15 cellular contexts compared by ENCODE assay signal in the genomic region with DNA sequence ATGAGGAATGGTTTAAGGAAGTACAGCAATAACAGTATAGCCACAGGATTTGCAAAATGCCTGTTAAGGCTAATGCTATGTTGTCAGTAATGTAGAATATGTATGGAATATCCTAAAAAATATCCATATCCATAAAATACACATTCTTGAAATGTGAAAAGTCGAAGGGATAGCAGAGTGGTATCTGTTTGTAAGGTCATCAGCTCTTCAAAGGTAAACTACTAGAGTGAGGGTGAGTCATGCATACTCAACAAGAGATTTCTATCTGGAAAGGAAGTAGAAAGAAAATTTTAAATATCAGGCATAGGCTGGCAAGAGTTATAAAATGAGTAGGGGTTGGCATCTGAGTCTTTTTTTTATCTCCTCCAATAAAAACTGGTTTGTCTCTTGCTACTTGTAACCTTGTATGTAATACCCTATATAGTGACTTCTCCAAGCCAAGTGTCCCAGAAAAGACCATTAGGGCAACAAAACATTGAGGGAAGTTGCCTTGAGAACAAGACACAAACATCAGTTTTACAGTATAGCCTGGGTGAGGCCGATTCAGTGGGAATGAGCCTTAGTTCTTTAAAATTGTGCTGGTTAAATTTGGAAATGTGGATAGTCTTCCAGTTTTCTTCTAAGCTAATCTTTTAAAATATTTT.
DNase-seq lines count a peak whose midpoint lies in the region; ATAC-seq and TF ChIP-seq lines count a peak whose summit lies in the region.
"Had no signal": no experiment of that assay in that cellular context is flagged by ENCODE, and none has a peak within 500 bp of the region (broad histone marks: within the 10 kb centered on the region; RNA-seq: fewer than 3 reads in every experiment).

No MANE protein-coding gene starts in this region.

- H2AFZ ChIP-seq in PC-9, result 0 out of 2 replicates have a peak overlapping the region, but pooled peaks have one; percentile 11

- H2BK15ac ChIP-seq in mesendoderm (replicated peaks; ENCODE audit: low read depth), result no peak overlapping the region

- CTCF ChIA-PET in PC-9 (lab: Charles Lee), result interaction anchor here (0.5 to 0.6 kb wide), 2 partner anchors 9 to 55 kb away, joined by 3 to 4 read pairs; no protein-coding TSS in a partner anchor

- no peaks in the 10 kb centered on the region for H3K4me1 Mint-ChIP-seq in activated T-cell treated with anti-CD3 and anti-CD28 coated beads, Interleukin-2, amount 50 U/mL, for 4 hours (ENCODE audit: low read depth)
- H3K4me1 Mint-ChIP-seq: CD14-positive monocyte had no signal

- H3K9ac ChIP-seq in mesendoderm (ENCODE audit: low read length), result no peak overlapping the region

- TF ChIP-seq CTCF in PC-9 (conservative IDR thresholded peaks at IDR 0.05), result no peak

- H3F3A ChIP-seq in PC-9 (ENCODE audit: insufficient read depth, low read depth), result no peaks in the 10 kb centered on the region

- DNase-seq in Right ventricle myocardium superior (no peak), cardiac septum (ENCODE audit: low spot score) (no peak), EL (peak; percentile 4), PC-9 (peak; percentile 4 to 71), mesendoderm (peak; percentile 70), NAMALWA (ENCODE audit: low spot score) (no peak)
- no peak for DNase-seq in effector CD8-positive, alpha-beta T cell (lab: John Stamatoyannopoulos, UW)
- DNase-seq in activated T-cell treated with anti-CD3 and anti-CD28 coated beads, Interleukin-2, amount 50 U/mL, for 4 hours, result no peak
- DNase-seq: Caco-2, Kasumi-1, NCI-H1048, NCI-H2107, NCI-H446 had no signal

- POLR2A ChIA-PET in PC-9 (lab: Charles Lee; ENCODE audit: unreplicated experiment), result interaction anchor here (0.7 kb wide), 1 partner anchor 8 kb away, joined by 8 read pairs; no protein-coding TSS in a partner anchor

- H3K9me2 ChIP-seq in PC-9 (ENCODE audit: insufficient read depth), result peaks cover 8% of the 10 kb centered on the region; the same call in 1 of the 2 replicates

- H3K79me2 ChIP-seq in PC-9 (ENCODE audit: low read depth), result no peaks in the 10 kb centered on the region
- no peaks in the 10 kb centered on the region for H3K79me2 ChIP-seq in mesendoderm (ENCODE audit: control insufficient read depth, insufficient read depth, low read length)

- no peak overlapping the region for H3K18ac ChIP-seq in mesendoderm (ENCODE audit: low read length)

- no peak overlapping the region for H3K23ac ChIP-seq in mesendoderm (ENCODE audit: low read length)

- H3K36me3 Mint-ChIP-seq in activated T-cell treated with anti-CD3 and anti-CD28 coated beads, Interleukin-2, amount 50 U/mL, for 4 hours (ENCODE audit: insufficient read depth), result no peaks in the 10 kb centered on the region
- H3K36me3 Mint-ChIP-seq: CD14-positive monocyte had no signal

- no peaks in the 10 kb centered on the region for H4K20me1 ChIP-seq in PC-9 (ENCODE audit: insufficient read depth)

- H3K27me3 ChIP-seq in PC-9 (ENCODE audit: insufficient read depth, low read depth), result no peaks in the 10 kb centered on the region
- H3K27me3 ChIP-seq in mesendoderm (ENCODE audit: insufficient read depth, low read length, poor library complexity), result no peaks in the 10 kb centered on the region

- H3K56ac ChIP-seq in mesendoderm (ENCODE audit: low read length), result no peak overlapping the region

- H3K4ac ChIP-seq in mesendoderm (ENCODE audit: low read depth, low read length), result no peak overlapping the region

- no peaks in the 10 kb centered on the region for H3K36me3 ChIP-seq in PC-9 (ENCODE audit: low read depth)
- no peaks in the 10 kb centered on the region for H3K36me3 ChIP-seq in mesendoderm (ENCODE audit: control insufficient read depth, insufficient read depth, low read length)

- H3K4me1 ChIP-seq in PC-9 (replicated peaks; ENCODE audit: insufficient read depth), result peaks cover 10% of the 10 kb centered on the region; the same call in 1 of the 2 replicates
- H3K4me1 ChIP-seq in mesendoderm (ENCODE audit: control insufficient read depth, low read depth, low read length), result peaks cover 1% of the 10 kb centered on the region
- H3K4me1 ChIP-seq: Caco-2 had no signal

- H3K4me2 ChIP-seq in PC-9, result no peak overlapping the region
- H3K4me2 ChIP-seq in mesendoderm (ENCODE audit: low read length), result no peak overlapping the region

- H3K79me1 ChIP-seq in mesendoderm (ENCODE audit: low read length), result no peaks in the 10 kb centered on the region

- no peak overlapping the region for H4K5ac ChIP-seq in mesendoderm (ENCODE audit: low read length)

- H3K4me3 ChIP-seq in PC-9 (no peak overlapping the region), mesendoderm (ENCODE audit: low read length) (no peak overlapping the region)

- no CpG with 5 or more reads among the region's 2 CpGs for WGBS in mesendoderm (ENCODE audit: extremely low coverage, insufficient coverage, low lambda C conversion rate)

- peak; percentile 45 for ATAC-seq in Right ventricle myocardium superior (ENCODE audit: poor library complexity)
- no peak for ATAC-seq in activated T-cell treated with anti-CD3 and anti-CD28 coated beads, Interleukin-2, amount 50 U/mL, for 4 hours
- ATAC-seq: SK-N-SH treated with all-trans-retinoic acid at 6 μM for 48 hours had no signal

- H3K27ac ChIP-seq in PC-9 (no peak overlapping the region), mesendoderm (ENCODE audit: low read depth, low read length) (no peak overlapping the region)

- no peak overlapping the region for H2BK120ac ChIP-seq in mesendoderm (ENCODE audit: low read depth, low read length)

- intact Hi-C loops in Right ventricle myocardium superior (cut with DNase I) (no loop called here), cardiac septum (cut with DNase I) (loop anchor here (5.0 kb wide), 1 partner anchor 51 kb away; no protein-coding TSS in a partner anchor), PC-9 (cut with micrococcal nuclease; ENCODE audit: unreplicated experiment) (no loop called here)

- H3K9me3 ChIP-seq in PC-9 (ENCODE audit: insufficient read depth, low read depth), result no peaks in the 10 kb centered on the region
- H3K9me3 ChIP-seq: Caco-2 had no signal

- no peaks in the 10 kb centered on the region for H3K9me3 Mint-ChIP-seq in activated T-cell treated with anti-CD3 and anti-CD28 coated beads, Interleukin-2, amount 50 U/mL, for 4 hours
- H3K9me3 Mint-ChIP-seq: CD14-positive monocyte had no signal

- H4K8ac ChIP-seq in mesendoderm (ENCODE audit: low read depth, low read length), result no peak overlapping the region

- H2AK5ac ChIP-seq in mesendoderm (ENCODE audit: low read length), result no peak overlapping the region

- no peak overlapping the region for H3K4me3 Mint-ChIP-seq in activated T-cell treated with anti-CD3 and anti-CD28 coated beads, Interleukin-2, amount 50 U/mL, for 4 hours
- H3K4me3 Mint-ChIP-seq: CD14-positive monocyte had no signal

- no TSS peak for BruUV-seq in PC-9 (replicated peaks; lab: Mats Ljungman, UMichigan)

- no peaks in the 10 kb centered on the region for H3K27me3 Mint-ChIP-seq in activated T-cell treated with anti-CD3 and anti-CD28 coated beads, Interleukin-2, amount 50 U/mL, for 4 hours (ENCODE audit: low read depth)

- no peak overlapping the region for H2BK5ac ChIP-seq in mesendoderm (ENCODE audit: low read length)

Comparison
In these comparisons a context has a peak if more than half of its experiments do, and no peak if none do; other contexts are left out.
1. DNase-seq: peak in EL (single experiment), PC-9 (2 of 2) and mesendoderm (single experiment); none in Right ventricle myocardium superior (single experiment), cardiac septum (single experiment), effector CD8-positive, alpha-beta T cell (single experiment), NAMALWA (single experiment) and activated T-cell treated with anti-CD3 and anti-CD28 coated beads, Interleukin-2, amount 50 U/mL, for 4 hours (single experiment).